1 cellular context compared by ENCODE assay signal in the genomic region with DNA sequence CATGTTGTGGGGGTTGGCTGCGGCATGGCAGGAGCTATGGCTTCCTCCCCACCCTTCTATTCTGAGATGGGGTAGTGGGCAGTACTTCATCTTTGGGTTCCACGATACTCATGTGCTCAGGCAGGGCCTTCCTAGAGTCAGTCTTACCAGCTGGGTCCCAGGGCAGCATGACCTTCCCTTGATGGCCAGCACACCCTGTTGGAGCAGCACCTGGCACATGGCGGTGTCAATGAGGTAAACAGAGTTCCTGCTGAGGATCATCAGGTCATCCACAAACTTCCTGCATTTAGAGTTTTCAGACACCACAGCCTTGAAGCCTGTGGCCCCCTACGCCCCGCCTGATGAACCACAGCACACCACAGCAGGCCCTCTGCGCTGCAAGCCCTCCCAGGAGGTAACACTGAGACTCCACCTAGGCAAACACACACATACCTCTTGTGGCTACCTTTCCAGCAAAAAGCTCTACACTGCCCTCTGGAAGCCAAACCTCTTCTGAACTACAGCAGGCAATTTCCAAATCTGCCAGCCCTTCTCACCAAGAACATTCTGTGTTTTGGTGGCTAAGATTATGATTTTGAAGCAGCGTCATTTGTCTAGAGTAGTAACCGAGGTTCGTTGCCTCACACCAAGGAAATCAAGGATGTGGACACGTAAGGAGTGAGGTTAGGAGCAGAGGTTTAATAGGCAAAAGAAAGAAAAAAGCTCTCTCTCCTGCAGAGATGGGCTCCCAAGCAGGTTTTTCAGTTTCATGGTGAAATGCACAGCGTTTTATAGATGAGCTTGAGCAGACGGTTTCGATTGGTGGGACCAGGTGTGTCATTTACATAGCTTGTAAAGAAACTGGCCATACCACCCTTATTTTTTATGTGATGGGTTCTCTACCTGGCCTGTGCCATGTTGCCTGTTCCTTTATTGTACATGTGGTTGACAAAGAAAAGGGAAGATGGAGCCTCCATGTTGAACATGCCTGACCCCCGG.
TF ChIP-seq lines count a peak whose summit lies in the region.

No MANE protein-coding gene starts in this region.

TF ChIP-seq in K562, 482 proteins besides CTCF, POLR2A, EP300 and RAD21:
- TF ChIP-seq MTF1 (CRISPR knock-in tag; IDR thresholded peaks at IDR 0.05; ENCODE audit: borderline replicate concordance), result no peak
- TF ChIP-seq BHLHE40 (IDR thresholded peaks at IDR 0.05; ENCODE audit: low read length), result no peak
- no peak for TF ChIP-seq BRD9 (IDR thresholded peaks at IDR 0.05; ENCODE audit: low read depth, partially characterized antibody)
TF ChIP-seq in K562: peak in this region for 0.
